In genomic region chr22:20979940-20980453, GRCh38 we compare ENCODE assay signal across 10 cellular contexts. TPM values are rescaled to one million over a fixed set of nuclear protein-coding genes. Genes with fewer than 3 reads are reported as not detected.
DNase-seq lines count a peak whose midpoint lies in the region; ATAC-seq and TF ChIP-seq lines count a peak whose summit lies in the region.
"Had no signal": no experiment of that assay in that cellular context is flagged by ENCODE, and none has a peak within 500 bp of the region (broad histone marks: within the 10 kb centered on the region; RNA-seq: fewer than 3 reads in every experiment).

No MANE protein-coding gene starts in this region.

- H3K79me1 ChIP-seq in trophoblast cell (ENCODE audit: low read length), result peaks cover 8% of the 10 kb centered on the region

- H3K4me1 ChIP-seq in CD8-positive, alpha-beta memory T cell (ENCODE audit: insufficient read depth, low read length), result peaks cover 25% of the 10 kb centered on the region
- peaks cover 23% of the 10 kb centered on the region for H3K4me1 ChIP-seq in hepatocyte (ENCODE audit: insufficient read depth)
- peaks cover 5 to 18% of the 10 kb centered on the region in 2 experiments for H3K4me1 ChIP-seq in trophoblast cell (ENCODE audit: control insufficient read depth in 1 of 2, insufficient read depth in 2 of 2, low read length in 2 of 2)

- H3K9me2 ChIP-seq in hepatocyte (replicated peaks; ENCODE audit: insufficient read depth), result no peaks in the 10 kb centered on the region

- H4K91ac ChIP-seq in trophoblast cell (ENCODE audit: low read depth, low read length), result no peak overlapping the region

- H2BK5ac ChIP-seq in trophoblast cell (ENCODE audit: low read depth, low read length, poor library complexity), result no peak overlapping the region

- H3K27me3 Mint-ChIP-seq in CD8-positive, alpha-beta memory T cell, result peaks cover 1 to 5% of the 10 kb centered on the region in 2 donors
- H3K27me3 Mint-ChIP-seq in activated T-helper 2 cell treated with anti-CD3 and anti-CD28 coated beads, Interferon-gamma antibody, Interleukin-2, Interleukin-4, amounts not matched to agents 10 μg/mL and 5 μg/mL and 100 μg/mL, durations not matched to agents 14 hours and 24 hours and 36 hours (ENCODE audit: low read depth), result no peaks in the 10 kb centered on the region

- no peak overlapping the region for H4K8ac ChIP-seq in trophoblast cell (ENCODE audit: low read depth, low read length)

- H2AK5ac ChIP-seq in trophoblast cell (ENCODE audit: low read length), result no peak overlapping the region

- no peak overlapping the region for H3K23ac ChIP-seq in trophoblast cell (ENCODE audit: low read length)

- H2BK120ac ChIP-seq in trophoblast cell (ENCODE audit: insufficient read depth, low read length, poor library complexity), result no peak overlapping the region

- ATAC-seq in HG03432 (IDR thresholded peaks at IDR 0.05; ENCODE audit: unreplicated experiment), result no peak

- H3K4ac ChIP-seq in trophoblast cell (ENCODE audit: low read depth, low read length), result no peak overlapping the region

- no peak for TF ChIP-seq CTCF in hepatocyte (IDR thresholded peaks at IDR 0.05; ENCODE audit: poor library complexity)

- no peaks in the 10 kb centered on the region for H3K9me3 Mint-ChIP-seq in CD8-positive, alpha-beta memory T cell
- peaks cover 12% of the 10 kb centered on the region for H3K9me3 Mint-ChIP-seq in activated T-helper 2 cell treated with anti-CD3 and anti-CD28 coated beads, Interferon-gamma antibody, Interleukin-2, Interleukin-4, amounts not matched to agents 10 μg/mL and 5 μg/mL and 100 μg/mL, durations not matched to agents 14 hours and 24 hours and 36 hours

- H4K20me1 ChIP-seq in hepatocyte (ENCODE audit: insufficient read depth, poor library complexity, severe bottlenecking), result no peaks in the 10 kb centered on the region

- POLR2A ChIA-PET in CD8-positive, alpha-beta memory T cell (lab: Charles Lee), result no interaction called here

- no peak overlapping the region for H3K14ac ChIP-seq in trophoblast cell (ENCODE audit: low read length)

- H3K36me3 ChIP-seq in CD8-positive, alpha-beta memory T cell (ENCODE audit: insufficient read depth, low read length), result peaks cover 4% of the 10 kb centered on the region
- H3K36me3 ChIP-seq in hepatocyte (replicated peaks; ENCODE audit: insufficient read depth, low read depth) (no peaks in the 10 kb centered on the region), trophoblast cell (ENCODE audit: control insufficient read depth in 1 of 2, insufficient read depth in 2 of 2, low read length in 2 of 2) (peaks cover 8 to 10% of the 10 kb centered on the region in 2 experiments)

- peak overlapping the region in 6 of 7 donors; percentile 24 to 86 (median 54) for H3K4me3 Mint-ChIP-seq in CD8-positive, alpha-beta memory T cell
- H3K4me3 Mint-ChIP-seq in activated T-helper 2 cell treated with anti-CD3 and anti-CD28 coated beads, Interferon-gamma antibody, Interleukin-2, Interleukin-4, amounts not matched to agents 10 μg/mL and 5 μg/mL and 100 μg/mL, durations not matched to agents 14 hours and 24 hours and 36 hours (ENCODE audit: low read depth), result peak overlapping the region; percentile 15

- no peak overlapping the region for H3K27ac ChIP-seq in CD8-positive, alpha-beta memory T cell (ENCODE audit: low read depth, low read length)
- H3K27ac ChIP-seq in hepatocyte (no peak overlapping the region), trophoblast cell (ENCODE audit: low read depth, low read length) (no peak overlapping the region)
- H3K27ac ChIP-seq: PC-9, WERI-Rb-1 had no signal

- no peak overlapping the region for H2BK12ac ChIP-seq in trophoblast cell (ENCODE audit: low read length)

- peaks cover 32 to 51% (median 36%) of the 10 kb centered on the region in 3 donors for H3K4me1 Mint-ChIP-seq in CD8-positive, alpha-beta memory T cell
- H3K4me1 Mint-ChIP-seq in activated T-helper 2 cell treated with anti-CD3 and anti-CD28 coated beads, Interferon-gamma antibody, Interleukin-2, Interleukin-4, amounts not matched to agents 10 μg/mL and 5 μg/mL and 100 μg/mL, durations not matched to agents 14 hours and 24 hours and 36 hours (ENCODE audit: low read depth), result peaks cover 32% of the 10 kb centered on the region

- H2AFZ ChIP-seq in hepatocyte (no peak overlapping the region), trophoblast cell (ENCODE audit: insufficient read depth, low read length, poor library complexity) (no peak overlapping the region)
- H2AFZ ChIP-seq: PC-9 had no signal

- no peak overlapping the region for H3K18ac ChIP-seq in trophoblast cell (ENCODE audit: low read length)

- H3K9me3 ChIP-seq in CD8-positive, alpha-beta memory T cell (ENCODE audit: low read length), result peaks cover 9% of the 10 kb centered on the region
- no peaks in the 10 kb centered on the region for H3K9me3 ChIP-seq in hepatocyte (ENCODE audit: low read depth)
- H3K9me3 ChIP-seq in trophoblast cell (ENCODE audit: insufficient read depth, low read depth, low read length), result peaks cover 13% of the 10 kb centered on the region

- 56% methylated on average over 13 of the region's 13 CpGs for WGBS in hepatocyte (ENCODE audit: low lambda C conversion rate, missing lambda C conversion rate)
- WGBS in trophoblast cell (ENCODE audit: extremely low coverage, insufficient coverage, insufficient read length), result no CpG with 5 or more reads among the region's 13 CpGs

- no peak overlapping the region for H3K9ac ChIP-seq in trophoblast cell (ENCODE audit: low read length)

- peaks cover 7% of the 10 kb centered on the region for H3K27me3 ChIP-seq in CD8-positive, alpha-beta memory T cell (ENCODE audit: insufficient read depth, low read length, poor library complexity, severe bottlenecking)
- H3K27me3 ChIP-seq in hepatocyte (no peaks in the 10 kb centered on the region), trophoblast cell (ENCODE audit: insufficient read depth, low read length) (no peaks in the 10 kb centered on the region)

- CTCF ChIA-PET in CD8-positive, alpha-beta memory T cell (lab: Charles Lee), result interaction anchor here (1.0 kb wide), 1 partner anchor 260 kb away, joined by 3 read pairs; no protein-coding TSS in a partner anchor

- H3K79me2 ChIP-seq in hepatocyte (peaks cover 18% of the 10 kb centered on the region), trophoblast cell (ENCODE audit: control insufficient read depth, insufficient read depth, low read length, poor library complexity) (peaks cover 8% of the 10 kb centered on the region)

- H3K27ac Mint-ChIP-seq in CD8-positive, alpha-beta memory T cell, result peak overlapping the region in 3 of 8 donors; percentile 20 to 92 (median 80)
- H3K27ac Mint-ChIP-seq in activated T-helper 2 cell treated with anti-CD3 and anti-CD28 coated beads, Interferon-gamma antibody, Interleukin-2, Interleukin-4, amounts not matched to agents 10 μg/mL and 5 μg/mL and 100 μg/mL, durations not matched to agents 14 hours and 24 hours and 36 hours, result no peak overlapping the region

- H3K36me3 Mint-ChIP-seq in CD8-positive, alpha-beta memory T cell, result peaks cover 0 to 17% (median 0%) of the 10 kb centered on the region in 3 donors
- peaks cover 9% of the 10 kb centered on the region for H3K36me3 Mint-ChIP-seq in activated T-helper 2 cell treated with anti-CD3 and anti-CD28 coated beads, Interferon-gamma antibody, Interleukin-2, Interleukin-4, amounts not matched to agents 10 μg/mL and 5 μg/mL and 100 μg/mL, durations not matched to agents 14 hours and 24 hours and 36 hours (ENCODE audit: low read depth)

- intact Hi-C loops in activated T-helper 2 cell treated with anti-CD3 and anti-CD28 coated beads, Interferon-gamma antibody, Interleukin-2, Interleukin-4, amounts not matched to agents 10 μg/mL and 5 μg/mL and 100 μg/mL, durations not matched to agents 14 hours and 24 hours and 36 hours (cut with micrococcal nuclease), result no loop called here

- H3K4me3 ChIP-seq in CD8-positive, alpha-beta memory T cell (ENCODE audit: low read length), result no peak overlapping the region
- no peak overlapping the region for H3K4me3 ChIP-seq in hepatocyte
- H3K4me3 ChIP-seq in trophoblast cell (ENCODE audit: low read depth, low read length), result no peak overlapping the region
- H3K4me3 ChIP-seq: PC-9 had no signal

- H4K12ac ChIP-seq in trophoblast cell (ENCODE audit: low read depth, low read length), result no peak overlapping the region

- DNase-seq in CD8-positive, alpha-beta memory T cell, result no peak
- no peak for DNase-seq in activated T-helper 2 cell treated with anti-CD3 and anti-CD28 coated beads, Interferon-gamma antibody, Interleukin-2, Interleukin-4, amounts not matched to agents 10 μg/mL and 5 μg/mL and 100 μg/mL, durations not matched to agents 14 hours and 24 hours and 36 hours (ENCODE audit: low spot score)
- DNase-seq in hepatocyte (ENCODE audit: low spot score) (no peak), trophoblast cell (no peak), NCI-H1930 (lab: John Stamatoyannopoulos, UW) (no peak), OCI-M1 (lab: John Stamatoyannopoulos, UW) (no peak), NCI-H2081 (lab: John Stamatoyannopoulos, UW) (no peak)
- DNase-seq: PC-9, WERI-Rb-1 had no signal

- H3K4me2 ChIP-seq in hepatocyte, result peak overlapping the region; percentile 57
- H3K4me2 ChIP-seq in trophoblast cell (ENCODE audit: low read length), result peak overlapping the region; percentile 38
- H3K4me2 ChIP-seq: PC-9 had no signal

RNA-seq across cellular contexts. Expression of gene LZTR1, which starts 2.1 kb away (rescaled TPM):
- 10 to 100 TPM; 75.0 to 78.7 TPM for total RNA-seq in CD8-positive, alpha-beta memory T cell
- 17.1 TPM for polyA plus RNA-seq in CD8-positive, alpha-beta memory T cell
- total RNA-seq in activated T-helper 2 cell treated with anti-CD3 and anti-CD28 coated beads, Interferon-gamma antibody, Interleukin-2, Interleukin-4, amounts not matched to agents 10 μg/mL and 5 μg/mL and 100 μg/mL, durations not matched to agents 14 hours and 24 hours and 36 hours, result 64.7 and 68.4 TPM in 2 replicates
- total RNA-seq in hepatocyte, result 28.1 and 41.3 TPM in 2 replicates
- polyA plus RNA-seq in hepatocyte, result 50.4 and 65.4 TPM in 2 replicates
- polyA plus RNA-seq in trophoblast cell (2013), result 17.9 and 19.9 TPM in 2 replicates

RNA-seq across cellular contexts. Expression of gene AIFM3, which starts 12.9 kb away (rescaled TPM):
- total RNA-seq in CD8-positive, alpha-beta memory T cell, result under 1 TPM; 0.16 to 0.33 TPM
- not detected for polyA plus RNA-seq in CD8-positive, alpha-beta memory T cell
- 0.23 and 0.30 TPM in 2 replicates for total RNA-seq in activated T-helper 2 cell treated with anti-CD3 and anti-CD28 coated beads, Interferon-gamma antibody, Interleukin-2, Interleukin-4, amounts not matched to agents 10 μg/mL and 5 μg/mL and 100 μg/mL, durations not matched to agents 14 hours and 24 hours and 36 hours
- total RNA-seq in hepatocyte, result 1.3 and 3.1 TPM in 2 replicates
- 1.7 and 2.1 TPM in 2 replicates for polyA plus RNA-seq in hepatocyte
- polyA plus RNA-seq in trophoblast cell (2013), result 0.31 and 0.49 TPM in 2 replicates

RNA-seq across cellular contexts. Expression of gene THAP7, which starts 21.9 kb away (rescaled TPM):
- total RNA-seq in CD8-positive, alpha-beta memory T cell, result 10 to 100 TPM; 43.9 TPM
- 42.8 TPM for polyA plus RNA-seq in CD8-positive, alpha-beta memory T cell
- 25.8 and 25.9 TPM in 2 replicates for total RNA-seq in activated T-helper 2 cell treated with anti-CD3 and anti-CD28 coated beads, Interferon-gamma antibody, Interleukin-2, Interleukin-4, amounts not matched to agents 10 μg/mL and 5 μg/mL and 100 μg/mL, durations not matched to agents 14 hours and 24 hours and 36 hours
- total RNA-seq in hepatocyte, result 26.2 and 38.4 TPM in 2 replicates
- 40.5 and 41.2 TPM in 2 replicates for polyA plus RNA-seq in hepatocyte
- polyA plus RNA-seq in trophoblast cell (2013), result 16.1 and 17.0 TPM in 2 replicates

RNA-seq across cellular contexts. Expression of gene P2RX6, which starts 35.0 kb away (rescaled TPM):
- under 1 TPM; 0.24 to 0.35 TPM for total RNA-seq in CD8-positive, alpha-beta memory T cell
- polyA plus RNA-seq in CD8-positive, alpha-beta memory T cell, result 0.33 TPM
- total RNA-seq in activated T-helper 2 cell treated with anti-CD3 and anti-CD28 coated beads, Interferon-gamma antibody, Interleukin-2, Interleukin-4, amounts not matched to agents 10 μg/mL and 5 μg/mL and 100 μg/mL, durations not matched to agents 14 hours and 24 hours and 36 hours, result 0.07 TPM in 1 of 2 replicates, not detected in the other
- total RNA-seq in hepatocyte, result 3.3 and 14.4 TPM in 2 replicates
- 8.0 and 12.9 TPM in 2 replicates for polyA plus RNA-seq in hepatocyte
- polyA plus RNA-seq in trophoblast cell (2013), result 0.05 and 0.07 TPM in 2 replicates

RNA-seq across cellular contexts. Expression of gene SLC7A4, which starts 52.4 kb away (rescaled TPM):
- total RNA-seq in CD8-positive, alpha-beta memory T cell, result under 1 TPM; 0.13 to 0.37 TPM
- 0.82 TPM for polyA plus RNA-seq in CD8-positive, alpha-beta memory T cell
- total RNA-seq in activated T-helper 2 cell treated with anti-CD3 and anti-CD28 coated beads, Interferon-gamma antibody, Interleukin-2, Interleukin-4, amounts not matched to agents 10 μg/mL and 5 μg/mL and 100 μg/mL, durations not matched to agents 14 hours and 24 hours and 36 hours, result 0.07 TPM in 1 of 2 replicates, not detected in the other
- total RNA-seq in hepatocyte, result 89.9 and 140 TPM in 2 replicates
- 494 and 496 TPM in 2 replicates for polyA plus RNA-seq in hepatocyte
- 9.1 and 11.2 TPM in 2 replicates for polyA plus RNA-seq in trophoblast cell (2013)
- total RNA-seq: PC-9 had no signal
